ENCODE assay signal across 23 cellular contexts in the genomic region with DNA sequence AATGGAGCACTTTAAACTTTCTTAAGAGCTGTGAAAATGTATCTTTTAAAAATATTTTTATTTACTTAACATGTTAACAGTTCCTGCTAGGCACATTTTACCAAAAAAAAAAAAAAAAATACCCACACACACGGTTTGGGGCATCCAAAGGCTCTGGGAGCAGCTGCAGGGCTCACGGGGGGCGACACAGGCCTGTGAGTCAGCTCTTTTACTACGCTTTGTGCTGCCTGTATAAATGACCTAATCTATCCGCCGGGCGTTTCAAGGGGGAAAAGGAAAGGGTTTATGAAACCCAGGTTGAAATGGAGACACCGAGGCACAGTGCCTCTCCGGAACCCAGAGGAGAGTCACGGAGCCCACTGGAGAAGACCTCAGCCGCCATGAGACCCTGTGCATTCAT. TPM values are rescaled to one million over a fixed set of nuclear protein-coding genes. Genes with fewer than 3 reads are reported as not detected.
DNase-seq lines count a peak whose midpoint lies in the region; ATAC-seq and TF ChIP-seq lines count a peak whose summit lies in the region.
"Had no signal": no experiment of that assay in that cellular context is flagged by ENCODE, and none has a peak within 500 bp of the region (broad histone marks: within the 10 kb centered on the region; RNA-seq: fewer than 3 reads in every experiment).

No MANE protein-coding gene starts in this region.

- H3K27me3 Mint-ChIP-seq in brain (peaks cover 12% of the 10 kb centered on the region), neural crest cell (ENCODE audit: low read depth) (peaks cover 3% of the 10 kb centered on the region), type B pancreatic cell (peaks cover 16% of the 10 kb centered on the region)

- no peak overlapping the region for H3K4me3 Mint-ChIP-seq in brain
- H3K4me3 Mint-ChIP-seq in neural crest cell, result no peak overlapping the region
- no peak overlapping the region for H3K4me3 Mint-ChIP-seq in type B pancreatic cell
- H3K4me3 Mint-ChIP-seq: B cell; CD8-positive, alpha-beta memory T cell had no signal

- H3K4me1 Mint-ChIP-seq in brain, result peaks cover 65% of the 10 kb centered on the region
- peaks cover 14% of the 10 kb centered on the region for H3K4me1 Mint-ChIP-seq in neural crest cell
- H3K4me1 Mint-ChIP-seq in type B pancreatic cell (ENCODE audit: unreplicated experiment), result peaks cover 38% of the 10 kb centered on the region
- H3K4me1 Mint-ChIP-seq: B cell; CD8-positive, alpha-beta memory T cell had no signal

- DNase-seq in NCI-H82 (lab: John Stamatoyannopoulos, UW) (peak; percentile 17), NCI-H82 treated with DMSO at 0.1 percent for 48 hours (lab: John Stamatoyannopoulos, UW; ENCODE audit: unreplicated experiment) (no peak), neural crest cell (ENCODE audit: low read depth, low spot score) (no peak), type B pancreatic cell (ENCODE audit: extremely low spot score, unreplicated experiment) (no peak), NCI-H1417 treated with DMSO at 0.1 percent for 48 hours (lab: John Stamatoyannopoulos, UW) (no peak)
- DNase-seq: CD8-positive, alpha-beta memory T cell; DMS 273 treated with DMSO at 0.1 percent for 48 hours; DMS79; GF-D8; HCEC 1CT; Karpas-422; NCI-H1105 treated with DMSO at 0.1 percent for 48 hours; NCI-H2029; NCI-H446 treated with DMSO at 0.1 percent for 48 hours; NCI-H526; RPMI8226; SHP77 had no signal

- TF ChIP-seq CTCF in brain (conservative IDR thresholded peaks at IDR 0.05) (no peak), neural crest cell (conservative IDR thresholded peaks at IDR 0.05) (no peak), type B pancreatic cell (conservative IDR thresholded peaks at IDR 0.05) (no peak)

- H3K36me3 Mint-ChIP-seq in brain (no peaks in the 10 kb centered on the region), neural crest cell (ENCODE audit: low read depth) (no peaks in the 10 kb centered on the region), type B pancreatic cell (no peaks in the 10 kb centered on the region)
- H3K36me3 Mint-ChIP-seq: CD14-positive monocyte; CD8-positive, alpha-beta memory T cell had no signal

- ATAC-seq in HG02798 (IDR thresholded peaks at IDR 0.05; ENCODE audit: poor library complexity, unreplicated experiment) (no peak), HG02973 (IDR thresholded peaks at IDR 0.05; ENCODE audit: unreplicated experiment) (no peak)
- ATAC-seq: HepG2 had no signal

- peak overlapping the region in 4 of 5 experiments; percentile 9 to 87 (median 61) for H3K27ac Mint-ChIP-seq in brain
- H3K27ac Mint-ChIP-seq in neural crest cell (ENCODE audit: unreplicated experiment), result peak overlapping the region; percentile 85
- H3K27ac Mint-ChIP-seq in type B pancreatic cell, result peak overlapping the region; percentile 36
- H3K27ac Mint-ChIP-seq: B cell; CD14-positive monocyte; CD8-positive, alpha-beta memory T cell had no signal

- H3K9me3 Mint-ChIP-seq in brain, result peaks cover 0 to 14% (median 0%) of the 10 kb centered on the region in 5 experiments
- H3K9me3 Mint-ChIP-seq in neural crest cell, result no peaks in the 10 kb centered on the region
- no peaks in the 10 kb centered on the region for H3K9me3 Mint-ChIP-seq in type B pancreatic cell
- H3K9me3 Mint-ChIP-seq: CD14-positive monocyte; CD8-positive, alpha-beta memory T cell had no signal

RNA-seq across cellular contexts. Expression of a gene that starts 40.4 kb away (rescaled TPM):
- 22.0 TPM for polyA plus RNA-seq in brain (ENCODE audit: insufficient read depth, low read depth, low replicate concordance)
- total RNA-seq in neural crest cell (53.9 and 59.8 TPM in 2 replicates), type B pancreatic cell (ENCODE audit: low replicate concordance) (4.2 and 11.7 TPM in 2 replicates)
- total RNA-seq: HepG2 had no signal
- polyA plus RNA-seq: CD14-positive monocyte, HepG2 had no signal

RNA-seq across cellular contexts. Expression of a gene that starts 56.1 kb away (rescaled TPM):
- 22.2 TPM for polyA plus RNA-seq in brain (ENCODE audit: insufficient read depth, low read depth, low replicate concordance)
- 33.4 and 33.7 TPM in 2 replicates for total RNA-seq in neural crest cell
- 37.7 and 40.5 TPM in 2 replicates for total RNA-seq in type B pancreatic cell (ENCODE audit: low replicate concordance)
